23 cellular contexts compared by ENCODE assay signal in genomic region chr17:31461227-31461810, GRCh38.
DNase-seq lines count a peak whose midpoint lies in the region; ATAC-seq, FAIRE-seq and TF ChIP-seq lines count a peak whose summit lies in the region.
"Had no signal": no experiment of that assay in that cellular context is flagged by ENCODE, and none has a peak within 500 bp of the region (broad histone marks: within the 10 kb centered on the region; RNA-seq: fewer than 3 reads in every experiment).

No MANE protein-coding gene starts in this region.

- H3K4me2 ChIP-seq in HepG2 (ENCODE audit: low read depth, low read length) (no peak overlapping the region), H1 (ENCODE audit: insufficient read depth in 1 of 2, low read depth in 2 of 2, low read length in 2 of 2) (no peak overlapping the region)
- H3K4me2 ChIP-seq: BLaER1, GM23338 had no signal

- no peaks in the 10 kb centered on the region for H3K9me3 Mint-ChIP-seq in progenitor cell of endocrine pancreas (ENCODE audit: low read depth)
- H3K9me3 Mint-ChIP-seq: CD4-positive, CD25-positive, alpha-beta regulatory T cell; CD8-positive, alpha-beta T cell; GM23338 had no signal

- no peak overlapping the region for H2BK120ac ChIP-seq in H1 (replicated peaks; ENCODE audit: low read depth, low read length)

- ATAC-seq in HepG2 (no peak), right lobe of liver (no peak), HG03135 (IDR thresholded peaks at IDR 0.05; ENCODE audit: unreplicated experiment) (no peak)
- ATAC-seq: CD8-positive, alpha-beta T cell; GM23338 had no signal

- no peaks in the 10 kb centered on the region for H3K36me3 Mint-ChIP-seq in progenitor cell of endocrine pancreas (ENCODE audit: insufficient read depth)
- H3K36me3 Mint-ChIP-seq: CD4-positive, CD25-positive, alpha-beta regulatory T cell; CD8-positive, alpha-beta T cell had no signal

- H4K91ac ChIP-seq in H1 (replicated peaks; ENCODE audit: insufficient read length, low read length): no peak overlapping the region

- FAIRE-seq in HepG2 (lab: Jason Lieb, UNC): no peak
- no peak for FAIRE-seq in H1 (lab: Jason Lieb, UNC)
- FAIRE-seq: A204.1, G401.6, GM12892, GM19239, H54 had no signal

- peaks cover 74% of the 10 kb centered on the region for H3K4me1 ChIP-seq in HepG2 (ENCODE audit: insufficient read depth, low read length)
- no peaks in the 10 kb centered on the region for H3K4me1 ChIP-seq in right lobe of liver
- peaks cover 0 to 6% (median 0%) of the 10 kb centered on the region in 4 experiments; a peak in 2 of 7 replicates for H3K4me1 ChIP-seq in H1 (replicated peaks in 1 of 4; ENCODE audit: control insufficient read depth in 3 of 4, insufficient read depth in 4 of 4, low read length in 3 of 4)
- H3K4me1 ChIP-seq: HAP-1 had no signal

- H3K36me3 ChIP-seq in HepG2 (replicated peaks in 1 of 2; ENCODE audit: control insufficient read depth in 1 of 2, insufficient read depth in 2 of 2, low read length in 2 of 2) (no peaks in the 10 kb centered on the region), right lobe of liver (no peaks in the 10 kb centered on the region), H1 (ENCODE audit: control insufficient read depth in 2 of 4, insufficient read depth in 4 of 4, low read length in 3 of 4) (no peaks in the 10 kb centered on the region)
- H3K36me3 ChIP-seq: BLaER1, HAP-1 had no signal

- H2BK12ac ChIP-seq in H1 (ENCODE audit: low read depth, low read length): peak overlapping the region; percentile 60; the same call in 1 of the 2 replicates

- H3K4me1 Mint-ChIP-seq in progenitor cell of endocrine pancreas (ENCODE audit: low read depth): peaks cover 16% of the 10 kb centered on the region
- H3K4me1 Mint-ChIP-seq: B cell had no signal

- no peak for DNase-seq in HepG2 (ENCODE audit: low spot score)
- no peak for DNase-seq in right lobe of liver
- DNase-seq in H1 (ENCODE audit: low read depth in 1 of 2, low spot score in 2 of 2): no peak
- no peak for DNase-seq in progenitor cell of endocrine pancreas (ENCODE audit: low spot score, unreplicated experiment)
- DNase-seq in iPS-NIHi7 (ENCODE audit: extremely low spot score): no peak
- DNase-seq in head of caudate nucleus: no peak
- DNase-seq: Caco-2; CD4-positive, CD25-positive, alpha-beta regulatory T cell; CD8-positive, alpha-beta T cell; DMS153; DND-41 had no signal

- H3K23ac ChIP-seq in H1 (ENCODE audit: insufficient read length): no peak overlapping the region

- no TSS peak for BruUV-seq in HepG2 (replicated peaks; lab: Mats Ljungman, UMichigan)

- H3K27me3 ChIP-seq in HepG2 (ENCODE audit: control insufficient read depth in 1 of 2, insufficient read depth in 2 of 2, low read length in 2 of 2) (no peaks in the 10 kb centered on the region), right lobe of liver (no peaks in the 10 kb centered on the region), H1 (replicated peaks in 1 of 4; ENCODE audit: control insufficient read depth in 3 of 4, extremely low read depth in 1 of 4, insufficient read depth in 3 of 4, low read length in 3 of 4) (no peaks in the 10 kb centered on the region)
- H3K27me3 ChIP-seq: BLaER1 had no signal

- intact Hi-C loops in HepG2 (cut with micrococcal nuclease; ENCODE audit: unreplicated experiment): no loop called here
- intact Hi-C loops in right lobe of liver (cut with DNase I): no loop called here
- intact Hi-C loops in head of caudate nucleus (cut with DNase I): no loop called here

- no peaks in the 10 kb centered on the region for H3K79me1 ChIP-seq in H1 (ENCODE audit: low read depth, low read length)

- TF ChIP-seq RAD21 in HepG2 (CRISPR knock-in tag; IDR thresholded peaks at IDR 0.05): no peak
- no peak for TF ChIP-seq RAD21 in H1 (IDR thresholded peaks at IDR 0.05 in 1 of 2, conservative IDR thresholded peaks at IDR 0.05 in 1 of 2; ENCODE audit: low read depth in 2 of 2, low read length in 2 of 2)

- CTCF ChIA-PET in HepG2 (lab: Yijun Ruan, JAX; ENCODE audit: low intra/inter-chr PET ratio, low total read pairs) (no interaction called here), H1 (lab: Charles Lee; ENCODE audit: partially characterized antibody) (interaction anchor here (0.7 to 1.4 kb wide), 5 partner anchors 10 to 63 kb away, joined by 3 to 6 read pairs (median 4); no protein-coding TSS in a partner anchor)

- H3K4ac ChIP-seq in H1 (replicated peaks; ENCODE audit: insufficient read length, low read depth, low read length): no peak overlapping the region

- H4K5ac ChIP-seq in H1 (ENCODE audit: insufficient read length, low read depth, low read length): no peak overlapping the region

- no peak overlapping the region for H2BK15ac ChIP-seq in H1 (ENCODE audit: low read length)

- TF ChIP-seq EP300 in HepG2 (IDR thresholded peaks at IDR 0.05; ENCODE audit: low read depth in 2 of 2, low read length in 2 of 2): no peak
- TF ChIP-seq EP300 in HepG2 (CRISPR knock-in tag; IDR thresholded peaks at IDR 0.05; ENCODE audit: borderline replicate concordance): no peak
- no peak for TF ChIP-seq EP300 in H1 (IDR thresholded peaks at IDR 0.05; ENCODE audit: borderline replicate concordance in 1 of 2, low read depth in 2 of 2, low read length in 2 of 2)

- H3K9ac ChIP-seq in HepG2 (ENCODE audit: insufficient read depth, low read depth, low read length) (no peak overlapping the region), H1 (replicated peaks in 1 of 4; ENCODE audit: extremely low read depth in 1 of 4, low read depth in 3 of 4, low read length in 3 of 4) (no peak overlapping the region)
- H3K9ac ChIP-seq: BLaER1 had no signal

- no peaks in the 10 kb centered on the region for H3K23me2 ChIP-seq in H1 (ENCODE audit: low read depth, low read length)

- H3K4me3 ChIP-seq in HepG2 (replicated peaks in 1 of 3; ENCODE audit: insufficient read depth in 1 of 3, low read depth in 2 of 3, low read length in 3 of 3) (no peak overlapping the region), right lobe of liver (no peak overlapping the region), H1 (ENCODE audit: extremely low read depth in 1 of 4, insufficient read depth in 2 of 4, low read depth in 3 of 4, low read length in 4 of 4) (no peak overlapping the region)
- H3K4me3 ChIP-seq: BLaER1, GM23338, HAP-1 had no signal

- H4K8ac ChIP-seq in H1 (ENCODE audit: extremely low read depth, insufficient read depth, low read length): no peak overlapping the region; the same call in 1 of the 2 replicates

- no peak overlapping the region for H3K56ac ChIP-seq in H1 (replicated peaks; ENCODE audit: insufficient read length, low read depth, low read length)

- POLR2A ChIA-PET in HepG2 (lab: Yijun Ruan, JAX): interaction anchor here (0.7 to 1.4 kb wide), 4 partner anchors 9 to 26 kb away, joined by 3 to 5 read pairs (median 4); no protein-coding TSS in a partner anchor
- POLR2A ChIA-PET in H1 (lab: Charles Lee; ENCODE audit: partially characterized antibody): no interaction called here

- no peak for TF ChIP-seq CTCF in HepG2 (CRISPR knock-in tag; IDR thresholded peaks at IDR 0.05)
- TF ChIP-seq CTCF in right lobe of liver (IDR thresholded peaks at IDR 0.05): no peak
- no peak for TF ChIP-seq CTCF in H1 (IDR thresholded peaks at IDR 0.05; ENCODE audit: control extremely low read depth in 1 of 3, insufficient read depth in 1 of 3, low read depth in 1 of 3, low read length in 3 of 3)
- no peak for TF ChIP-seq CTCF in progenitor cell of endocrine pancreas (IDR thresholded peaks at IDR 0.05; ENCODE audit: unreplicated experiment)

- 0 out of 2 replicates have a peak overlapping the region, but pooled peaks have one; percentile 61 for H2BK20ac ChIP-seq in H1 (ENCODE audit: low read length)

- no peak overlapping the region for H3K18ac ChIP-seq in H1 (ENCODE audit: extremely low read depth, low read length)

- H3K14ac ChIP-seq in H1 (ENCODE audit: insufficient read length): no peak overlapping the region

- H3K27ac ChIP-seq in HepG2 (ENCODE audit: extremely low read length, insufficient read depth, low read length) (no peak overlapping the region), right lobe of liver (no peak overlapping the region), H1 (ENCODE audit: low read depth, low read length) (no peak overlapping the region)
- H3K27ac ChIP-seq: 22Rv1, BLaER1, C4-2B had no signal

- no peak overlapping the region for H2BK5ac ChIP-seq in H1 (ENCODE audit: low read depth, low read length)

- H2AK5ac ChIP-seq in H1 (ENCODE audit: low read depth, low read length): no peak overlapping the region

- peak overlapping the region; percentile 49 for H3K27ac Mint-ChIP-seq in progenitor cell of endocrine pancreas
- H3K27ac Mint-ChIP-seq: B cell; CD4-positive, CD25-positive, alpha-beta regulatory T cell; CD8-positive, alpha-beta T cell; GM23338 had no signal

- TF ChIP-seq POLR2A in HepG2 (IDR thresholded peaks at IDR 0.05; ENCODE audit: insufficient read depth in 1 of 2, low read depth in 2 of 2, low read length in 2 of 2): no peak
- no peak for TF ChIP-seq POLR2A in right lobe of liver (IDR thresholded peaks at IDR 0.05)
- TF ChIP-seq POLR2A in H1 (IDR thresholded peaks at IDR 0.05; ENCODE audit: control extremely low read depth in 1 of 2, low read depth in 2 of 2, low read length in 2 of 2): no peak

- in situ Hi-C loops in HepG2 (cut with HindIII; ENCODE audit: extremely low pct_ligation_motif_present, low pct_unique_long_range_greater_than_20kb): no loop called here

- no peaks in the 10 kb centered on the region for H3K27me3 Mint-ChIP-seq in progenitor cell of endocrine pancreas
- H3K27me3 Mint-ChIP-seq: B cell; CD4-positive, CD25-positive, alpha-beta regulatory T cell had no signal

- no peaks in the 10 kb centered on the region for H3K79me2 ChIP-seq in HepG2 (ENCODE audit: insufficient read depth, low read length)
- no peaks in the 10 kb centered on the region for H3K79me2 ChIP-seq in H1 (ENCODE audit: control insufficient read depth in 1 of 2, insufficient read depth in 2 of 2, low read length in 2 of 2)

- no peak overlapping the region for H3K4me3 Mint-ChIP-seq in progenitor cell of endocrine pancreas (ENCODE audit: low read depth)
- H3K4me3 Mint-ChIP-seq: B cell; CD8-positive, alpha-beta T cell; GM23338 had no signal

- H4K20me1 ChIP-seq in HepG2 (ENCODE audit: insufficient read depth, low read length) (no peaks in the 10 kb centered on the region), H1 (replicated peaks in 1 of 2; ENCODE audit: control insufficient read depth in 1 of 2, insufficient read depth in 2 of 2, low read length in 2 of 2) (no peaks in the 10 kb centered on the region)
- H4K20me1 ChIP-seq: BLaER1 had no signal

- WGBS in HepG2 (ENCODE audit: low lambda C conversion rate): 20% methylated on average over 7 of the region's 8 CpGs
- WGBS in right lobe of liver (ENCODE audit: insufficient coverage, low coverage, low lambda C conversion rate, missing lambda C conversion rate): 91% methylated on average over 4 of the region's 8 CpGs
- WGBS in H1 (ENCODE audit: extremely low coverage in 1 of 2, insufficient coverage in 1 of 2, insufficient read length in 1 of 2, insufficient replicate concordance in 2 of 2, low coverage in 1 of 2, low lambda C conversion rate in 2 of 2, missing lambda C conversion rate in 1 of 2), 2 experiments: 89% methylated on average over 8 of the region's 8 CpGs; no CpG with 5 or more reads in 1 of the 2 experiments

- H2AFZ ChIP-seq in HepG2 (ENCODE audit: low read length) (no peak overlapping the region), H1 (ENCODE audit: low read length) (no peak overlapping the region)
- H2AFZ ChIP-seq: GM23338 had no signal

- no peaks in the 10 kb centered on the region for H3K9me3 ChIP-seq in HepG2 (ENCODE audit: low read length)
- no peaks in the 10 kb centered on the region for H3K9me3 ChIP-seq in right lobe of liver
- no peaks in the 10 kb centered on the region for H3K9me3 ChIP-seq in H1 (ENCODE audit: insufficient read depth in 2 of 2, low read depth in 1 of 2, low read length in 1 of 2)
- H3K9me3 ChIP-seq: BLaER1, Caco-2, HAP-1 had no signal
